Comparison of ENCODE assay signal across 7 cellular contexts in the genomic region with DNA sequence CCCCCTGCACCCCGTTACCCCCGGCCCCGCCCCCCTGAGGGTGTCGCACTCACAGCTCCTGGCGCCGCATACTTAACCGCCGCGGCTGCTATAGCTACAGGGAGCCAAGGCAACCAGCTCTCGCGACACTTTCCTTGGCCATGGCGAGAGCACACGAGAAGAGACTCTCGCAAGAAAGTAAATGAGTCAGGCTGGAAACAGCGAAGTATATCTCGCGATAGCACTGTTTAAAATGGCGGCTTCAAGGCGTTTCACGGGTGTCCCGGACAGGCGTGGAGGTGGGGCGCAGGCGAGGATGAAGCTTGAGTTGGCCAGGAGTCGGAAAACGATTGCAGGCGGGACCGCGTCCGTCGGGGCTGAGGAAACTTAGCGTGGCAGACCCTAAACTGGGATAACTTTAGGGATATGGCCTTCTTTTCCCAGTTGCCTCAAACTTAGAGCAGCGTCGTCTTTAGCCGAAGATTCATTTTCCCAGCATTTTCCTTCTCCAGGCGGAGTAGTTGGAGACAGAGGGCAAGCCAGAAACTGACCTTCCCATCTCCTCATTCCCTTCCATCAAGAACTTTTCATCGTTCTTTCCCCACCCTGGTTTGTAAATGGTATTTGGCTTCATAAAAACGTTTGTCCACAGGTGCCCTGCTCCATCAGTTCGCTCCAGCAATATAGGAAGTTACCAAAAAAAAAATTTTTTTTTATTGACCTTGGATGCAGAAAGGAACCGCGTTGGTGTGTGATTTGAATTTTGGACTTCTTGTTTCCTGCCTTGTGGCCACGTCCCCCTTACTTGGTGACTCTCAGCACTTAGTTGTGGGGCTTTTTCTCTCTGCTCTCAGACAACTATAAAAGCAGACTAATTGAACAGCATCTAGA.
DNase-seq lines count a peak whose midpoint lies in the region; ATAC-seq and TF ChIP-seq lines count a peak whose summit lies in the region.

No MANE protein-coding gene starts in this region.

- in situ Hi-C loops in astrocyte of the spinal cord (cut with HindIII; ENCODE audit: low sequenced_read_pairs) = no loop called here

- DNase-seq in NCI-H2029 (lab: John Stamatoyannopoulos, UW) = peak; percentile 89
- DNase-seq in T-helper 9 cell = peak; percentile 93
- peak; percentile 97 for DNase-seq in astrocyte of the spinal cord (ENCODE audit: low read depth, low spot score)
- peak; percentile 17 to 93 (median 78) for DNase-seq in hypothalamus (lab: John Stamatoyannopoulos, UW)
- peak; percentile 93 for DNase-seq in retina

- ATAC-seq in GM18508 (IDR thresholded peaks at IDR 0.05; ENCODE audit: insufficient read depth, unreplicated experiment) (peak; percentile 91), HG02981 (IDR thresholded peaks at IDR 0.05; ENCODE audit: unreplicated experiment) (peak; percentile 97)

- TF ChIP-seq CTCF in astrocyte of the spinal cord (IDR thresholded peaks at IDR 0.05; ENCODE audit: low read depth, low read length) = no peak

- H3K4me3 ChIP-seq in astrocyte of the spinal cord (ENCODE audit: low read depth, low read length) = peak overlapping the region; percentile 85

Comparison
In these comparisons a context has a peak if more than half of its experiments do, and no peak if none do; other contexts are left out.
1. Peak in every context shown above with its lines: DNase-seq, ATAC-seq and H3K4me3 ChIP-seq.